ENCODE assay signal across 19 cellular contexts in genomic region chr2:145957929-145958328, GRCh38.
DNase-seq lines count a peak whose midpoint lies in the region; ATAC-seq lines count a peak whose summit lies in the region.
"Had no signal": no experiment of that assay in that cellular context is flagged by ENCODE, and none has a peak within 500 bp of the region (broad histone marks: within the 10 kb centered on the region; RNA-seq: fewer than 3 reads in every experiment).

No MANE protein-coding gene starts in this region.

- DNase-seq in T1000 (lab: John Stamatoyannopoulos, UW): peak; percentile 13
- peak; percentile 31 for DNase-seq in iris pigment epithelial cell (ENCODE audit: low read depth)
- DNase-seq in NCI-H1105 treated with DMSO at 0.1 percent for 48 hours (lab: John Stamatoyannopoulos, UW): no peak
- DNase-seq in cerebellar nuclear complex (lab: John Stamatoyannopoulos, UW): no peak
- DNase-seq in NOMO-1 treated with DMSO at 0.1 percent for 48 hours (lab: John Stamatoyannopoulos, UW; ENCODE audit: unreplicated experiment): no peak
- DNase-seq in activated CD8-positive, alpha-beta memory T cell treated with anti-CD3 and anti-CD28 coated beads for 24 hours: no peak
- DNase-seq: activated CD4-positive, CD25-positive, alpha-beta regulatory T cell treated with anti-CD3 and anti-CD28 coated beads, Interleukin-2, amount 50 U/mL, for 72 hours; activated naive CD8-positive, alpha-beta T cell treated with anti-CD3 and anti-CD28 coated beads, Interleukin-2, amount 10 ng/mL, durations not matched to agents 7 days and 5 days; AML-193; DMS79; H7; naive thymus-derived CD8-positive, alpha-beta T cell; NCI-H1092 treated with DMSO at 0.1 percent for 48 hours; NCI-H446; Peyer's patch; stimulated activated CD4-positive, alpha-beta T cell treated with anti-CD3 and anti-CD28 coated beads, Interleukin-2, amount 100 ng/mL, for 48 hours; T-cell had no signal

- ATAC-seq in GM18520 (IDR thresholded peaks at IDR 0.05; ENCODE audit: unreplicated experiment) (peak; percentile 56), HG03159 (IDR thresholded peaks at IDR 0.05; ENCODE audit: unreplicated experiment) (peak; percentile 63)
- ATAC-seq: naive thymus-derived CD8-positive, alpha-beta T cell; T-cell had no signal

Comparison
In these comparisons a context has a peak if more than half of its experiments do, and no peak if none do; other contexts are left out.
1. DNase-seq: peak in T1000 (single experiment) and iris pigment epithelial cell (single experiment); none in NCI-H1105 treated with DMSO at 0.1 percent for 48 hours (single experiment), cerebellar nuclear complex (0 of 2), NOMO-1 treated with DMSO at 0.1 percent for 48 hours (single experiment) and activated CD8-positive, alpha-beta memory T cell treated with anti-CD3 and anti-CD28 coated beads for 24 hours (single experiment).